1 cellular context compared by ENCODE assay signal in genomic region chr17:40623419-40624217, GRCh38.
TF ChIP-seq lines count a peak whose summit lies in the region.

No MANE protein-coding gene starts in this region.

TF ChIP-seq in HepG2, 621 proteins besides CTCF, POLR2A, EP300 and RAD21:
- no peak for TF ChIP-seq DNMT1 (CRISPR knock-in tag; IDR thresholded peaks at IDR 0.05)
- no peak for TF ChIP-seq ZSCAN30 (CRISPR knock-in tag; IDR thresholded peaks at IDR 0.05)
- no peak for TF ChIP-seq ZNF333 (CRISPR knock-in tag; IDR thresholded peaks at IDR 0.05; ENCODE audit: borderline replicate concordance)
- no peak for TF ChIP-seq ZNF737 (CRISPR knock-in tag; IDR thresholded peaks at IDR 0.05; ENCODE audit: borderline replicate concordance)
- no peak for TF ChIP-seq TRIM24 (CRISPR knock-in tag; IDR thresholded peaks at IDR 0.05)
